11 cellular contexts compared by ENCODE assay signal in genomic region chrX:9785252-9785943, GRCh38. TPM values are rescaled to one million over a fixed set of nuclear protein-coding genes. Genes with fewer than 3 reads are reported as not detected.
A peak's percentile ranks its signal among the peaks of the same experiment; 100 is the strongest.
DNase-seq lines count a peak whose midpoint lies in the region; ATAC-seq and TF ChIP-seq lines count a peak whose summit lies in the region.
"Had no signal": no experiment of that assay in that cellular context is flagged by ENCODE, and none has a peak within 500 bp of the region (broad histone marks: within the 10 kb centered on the region; RNA-seq: fewer than 3 reads in every experiment).

No MANE protein-coding gene starts in this region.

- H3K79me2 ChIP-seq in neural progenitor cell (ENCODE audit: low read depth) = peaks cover 57% of the 10 kb centered on the region

- no peaks in the 10 kb centered on the region for H3K36me3 ChIP-seq in neural progenitor cell
- H3K36me3 ChIP-seq in uterus = no peaks in the 10 kb centered on the region

- H3K9me3 Mint-ChIP-seq in glutamatergic neuron (ENCODE audit: unreplicated experiment) = no peaks in the 10 kb centered on the region
- peaks cover 8% of the 10 kb centered on the region for H3K9me3 Mint-ChIP-seq in neural progenitor cell
- no peaks in the 10 kb centered on the region for H3K9me3 Mint-ChIP-seq in stimulated activated memory B cell treated with anti-CD40 and anti-IgM and Interleukin-4, amounts not matched to agents 10 μg/mL and 1 μg/mL and 100 μg/mL, for 72 hours

- peaks cover 16% of the 10 kb centered on the region for H4K20me1 ChIP-seq in neural progenitor cell (ENCODE audit: low read depth)

- H3K9ac ChIP-seq in neural progenitor cell = no peak overlapping the region

- POLR2A ChIA-PET in AG04450 (lab: Yijun Ruan, JAX) = no interaction called here

- no peak for ATAC-seq in HG03139 (IDR thresholded peaks at IDR 0.05; ENCODE audit: unreplicated experiment)
- no peak for ATAC-seq in stimulated activated memory B cell treated with anti-CD40 and anti-IgM and Interleukin-4, amounts not matched to agents 10 μg/mL and 1 μg/mL and 100 μg/mL, for 72 hours
- ATAC-seq: sciatic nerve had no signal

- H3K4me1 Mint-ChIP-seq in glutamatergic neuron (ENCODE audit: low read depth, unreplicated experiment) (no peaks in the 10 kb centered on the region), neural progenitor cell (peaks cover 32% of the 10 kb centered on the region)
- no peaks in the 10 kb centered on the region for H3K4me1 Mint-ChIP-seq in stimulated activated memory B cell treated with anti-CD40 and anti-IgM and Interleukin-4, amounts not matched to agents 10 μg/mL and 1 μg/mL and 100 μg/mL, for 72 hours

- no peak overlapping the region for H2AFZ ChIP-seq in neural progenitor cell (replicated peaks)

- TF ChIP-seq CTCF in AG04450 (IDR thresholded peaks at IDR 0.05; ENCODE audit: low read depth, low read length) (no peak), glutamatergic neuron (IDR thresholded peaks at IDR 0.05; ENCODE audit: partially characterized antibody, unreplicated experiment) (no peak), neural progenitor cell (IDR thresholded peaks at IDR 0.05) (no peak), uterus (IDR thresholded peaks at IDR 0.05) (no peak)

- CTCF ChIA-PET in AG04450 (lab: Charles Lee) = no interaction called here

- H3K36me3 Mint-ChIP-seq in glutamatergic neuron (ENCODE audit: unreplicated experiment) = no peaks in the 10 kb centered on the region
- no peaks in the 10 kb centered on the region for H3K36me3 Mint-ChIP-seq in neural progenitor cell
- no peaks in the 10 kb centered on the region for H3K36me3 Mint-ChIP-seq in stimulated activated memory B cell treated with anti-CD40 and anti-IgM and Interleukin-4, amounts not matched to agents 10 μg/mL and 1 μg/mL and 100 μg/mL, for 72 hours

- H3F3A ChIP-seq in neural progenitor cell (ENCODE audit: low read depth) = no peaks in the 10 kb centered on the region

- DNase-seq in AG04450 (ENCODE audit: low read depth, low spot score) (no peak), NCI-H69 (lab: John Stamatoyannopoulos, UW) (peak; percentile 28), glutamatergic neuron (no peak), neural progenitor cell (ENCODE audit: low spot score) (peak; percentile 44), NOMO-1 treated with DMSO at 0.1 percent for 48 hours (lab: John Stamatoyannopoulos, UW; ENCODE audit: unreplicated experiment) (no peak), uterus (no peak)
- DNase-seq: foreskin melanocyte had no signal

- H3K27ac ChIP-seq in AG04450 (ENCODE audit: low read depth, low read length) (no peak overlapping the region), neural progenitor cell (no peak overlapping the region), uterus (no peak overlapping the region)

- peaks cover 18% of the 10 kb centered on the region for H3K4me1 ChIP-seq in neural progenitor cell
- no peaks in the 10 kb centered on the region for H3K4me1 ChIP-seq in uterus

- H3K27me3 ChIP-seq in AG04450 (ENCODE audit: control insufficient read depth, insufficient read depth, low read length) = peaks cover 17% of the 10 kb centered on the region
- no peaks in the 10 kb centered on the region for H3K27me3 ChIP-seq in neural progenitor cell
- no peaks in the 10 kb centered on the region for H3K27me3 ChIP-seq in uterus

- H3K4me3 ChIP-seq in AG04450 (ENCODE audit: low read depth, low read length) (peak overlapping the region; percentile 13; the same call in 1 of the 2 replicates), neural progenitor cell (peak overlapping the region; percentile 80), uterus (peak overlapping the region in 1 of 2 donors; percentile 50)

- TF ChIP-seq POLR2A in uterus (IDR thresholded peaks at IDR 0.05) = no peak

- intact Hi-C loops in uterus (cut with DNase I; ENCODE audit: low total_unique reads) = no loop called here

- H3K9me3 ChIP-seq in AG04450 (ENCODE audit: control insufficient read depth, insufficient read depth, low read length) (no peaks in the 10 kb centered on the region), neural progenitor cell (ENCODE audit: low read depth) (peaks cover 4% of the 10 kb centered on the region), uterus (no peaks in the 10 kb centered on the region)

- H3K27ac Mint-ChIP-seq in glutamatergic neuron (ENCODE audit: unreplicated experiment) (no peak overlapping the region), neural progenitor cell (no peak overlapping the region)
- H3K27ac Mint-ChIP-seq in stimulated activated memory B cell treated with anti-CD40 and anti-IgM and Interleukin-4, amounts not matched to agents 10 μg/mL and 1 μg/mL and 100 μg/mL, for 72 hours = no peak overlapping the region

- H3K4me3 Mint-ChIP-seq in glutamatergic neuron (ENCODE audit: unreplicated experiment) (peak overlapping the region; percentile 57), neural progenitor cell (peak overlapping the region; percentile 84)
- no peak overlapping the region for H3K4me3 Mint-ChIP-seq in stimulated activated memory B cell treated with anti-CD40 and anti-IgM and Interleukin-4, amounts not matched to agents 10 μg/mL and 1 μg/mL and 100 μg/mL, for 72 hours

- H3K4me2 ChIP-seq in neural progenitor cell = peak overlapping the region; percentile 75

- H3K27me3 Mint-ChIP-seq in glutamatergic neuron (ENCODE audit: unreplicated experiment) = no peaks in the 10 kb centered on the region
- H3K27me3 Mint-ChIP-seq in neural progenitor cell (ENCODE audit: insufficient read depth, low read depth) = peaks cover 2% of the 10 kb centered on the region
- H3K27me3 Mint-ChIP-seq in stimulated activated memory B cell treated with anti-CD40 and anti-IgM and Interleukin-4, amounts not matched to agents 10 μg/mL and 1 μg/mL and 100 μg/mL, for 72 hours = peaks cover 12% of the 10 kb centered on the region

RNA-seq across cellular contexts. Expression of gene SHROOM2, which starts 0.8 kb away (rescaled TPM):
- polyA plus RNA-seq in AG04450 (2011; rRNA removed) = 9.9 and 13.2 TPM in 2 replicates
- 11.8 and 15.1 TPM in 2 replicates for polyA minus RNA-seq in AG04450 (2011; rRNA and poly(A)+ RNA removed)
- total RNA-seq in glutamatergic neuron (ENCODE audit: unreplicated experiment) (3.1 TPM), neural progenitor cell (ENCODE audit: low replicate concordance) (9.1 and 11.8 TPM in 2 replicates), uterus (1 to 10 TPM; 3.5 to 8.7 (median 4.8) TPM)
- total RNA-seq: HT-29 had no signal

RNA-seq across cellular contexts. Expression of gene GPR143, which starts 19.8 kb away (rescaled TPM):
- 0.05 and 0.10 TPM in 2 replicates for polyA plus RNA-seq in AG04450 (2011; rRNA removed)
- not detected in 2 replicates for polyA minus RNA-seq in AG04450 (2011; rRNA and poly(A)+ RNA removed)
- not detected for total RNA-seq in glutamatergic neuron (ENCODE audit: unreplicated experiment)
- total RNA-seq in neural progenitor cell (ENCODE audit: low replicate concordance) = 10.6 and 13.6 TPM in 2 replicates
- total RNA-seq in uterus = 1 to 10 TPM in 2 of 4 donors, under 1 TPM in 1, not detected in 1; 0.26 to 7.0 (median 2.4) TPM
- total RNA-seq: HT-29, sciatic nerve had no signal

Comparison
In these comparisons a context has a peak if more than half of its experiments do, and no peak if none do; other contexts are left out.
1. DNase-seq: peak in NCI-H69 (single experiment) and neural progenitor cell (single experiment); none in AG04450 (single experiment), glutamatergic neuron (single experiment), NOMO-1 treated with DMSO at 0.1 percent for 48 hours (single experiment) and uterus (0 of 2).